ENCODE assay signal across 11 cellular contexts in the genomic region with DNA sequence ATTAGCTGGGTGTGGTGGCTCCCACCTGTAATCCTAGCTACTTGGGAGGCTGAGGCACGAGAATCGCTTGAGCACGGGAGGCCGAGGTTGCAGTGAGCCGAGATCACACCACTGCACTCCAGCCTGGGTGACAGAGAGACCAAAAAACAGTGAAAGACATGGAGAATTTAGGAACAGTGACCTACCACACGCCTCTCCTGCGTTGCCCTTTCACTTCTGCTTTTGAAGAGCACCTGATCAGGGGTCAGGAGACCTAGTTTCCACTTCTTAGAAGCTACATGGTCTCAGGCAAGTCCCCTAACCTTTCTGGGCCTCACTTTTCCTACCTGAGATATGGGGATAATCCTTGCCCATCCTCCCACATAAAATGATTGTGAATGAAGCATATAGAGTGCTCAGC. TPM values are rescaled to one million over a fixed set of nuclear protein-coding genes. Genes with fewer than 3 reads are reported as not detected.
A peak's percentile ranks its signal among the peaks of the same experiment; 100 is the strongest.
DNase-seq lines count a peak whose midpoint lies in the region; ATAC-seq and TF ChIP-seq lines count a peak whose summit lies in the region.
"Had no signal": no experiment of that assay in that cellular context is flagged by ENCODE, and none has a peak within 500 bp of the region (broad histone marks: within the 10 kb centered on the region; RNA-seq: fewer than 3 reads in every experiment).

No MANE protein-coding gene starts in this region.

- intact Hi-C loops in gastrocnemius medialis (cut with DNase I; ENCODE audit: low total_unique reads) = no loop called here

- no peak overlapping the region for H3K4me3 ChIP-seq in gastrocnemius medialis

- peaks cover 0 to 1% of the 10 kb centered on the region in 2 donors for H3K36me3 ChIP-seq in gastrocnemius medialis

- no peaks in the 10 kb centered on the region for H3K27me3 ChIP-seq in gastrocnemius medialis

- H3K4me1 ChIP-seq in gastrocnemius medialis = no peaks in the 10 kb centered on the region

- peak overlapping the region; percentile 1 for H3K4me3 Mint-ChIP-seq in stimulated activated memory B cell treated with anti-CD40 and anti-IgM and Interleukin-4, amounts not matched to agents 10 μg/mL and 1 μg/mL and 100 μg/mL, for 72 hours
- H3K4me3 Mint-ChIP-seq: activated T-helper 1 cell treated with anti-CD3 and anti-CD28 coated beads, Interleukin-12 subunit alpha, Interleukin-12 subunit beta, Interleukin-2, Interleukin-4 antibody, amounts not matched to agents 30 ng/mL and 10 ng/mL and 1 ng/mL, durations not matched to agents 14 hours and 24 hours and 36 hours had no signal

- TF ChIP-seq POLR2A in gastrocnemius medialis (IDR thresholded peaks at IDR 0.05) = no peak

- ATAC-seq in GM19043 (IDR thresholded peaks at IDR 0.05; ENCODE audit: low read depth, unreplicated experiment) (peak; percentile 78), HG02610 (IDR thresholded peaks at IDR 0.05; ENCODE audit: unreplicated experiment) (peak; percentile 49), HG03521 (IDR thresholded peaks at IDR 0.05; ENCODE audit: unreplicated experiment) (peak; percentile 66), gastrocnemius medialis (no peak)
- peak; percentile 84 for ATAC-seq in stimulated activated memory B cell treated with anti-CD40 and anti-IgM and Interleukin-4, amounts not matched to agents 10 μg/mL and 1 μg/mL and 100 μg/mL, for 72 hours

- H3K9me3 Mint-ChIP-seq in stimulated activated memory B cell treated with anti-CD40 and anti-IgM and Interleukin-4, amounts not matched to agents 10 μg/mL and 1 μg/mL and 100 μg/mL, for 72 hours = no peaks in the 10 kb centered on the region
- H3K9me3 Mint-ChIP-seq: activated T-helper 1 cell treated with anti-CD3 and anti-CD28 coated beads, Interleukin-12 subunit alpha, Interleukin-12 subunit beta, Interleukin-2, Interleukin-4 antibody, amounts not matched to agents 30 ng/mL and 10 ng/mL and 1 ng/mL, durations not matched to agents 14 hours and 24 hours and 36 hours had no signal

- no peaks in the 10 kb centered on the region for H3K27me3 Mint-ChIP-seq in stimulated activated memory B cell treated with anti-CD40 and anti-IgM and Interleukin-4, amounts not matched to agents 10 μg/mL and 1 μg/mL and 100 μg/mL, for 72 hours

- peaks cover 37% of the 10 kb centered on the region for H3K4me1 Mint-ChIP-seq in stimulated activated memory B cell treated with anti-CD40 and anti-IgM and Interleukin-4, amounts not matched to agents 10 μg/mL and 1 μg/mL and 100 μg/mL, for 72 hours

- in situ Hi-C loops in gastrocnemius medialis (cut with MboI; ENCODE audit: low sequenced_read_pairs in 4 of 4) = no loop called here

- H3K27ac Mint-ChIP-seq in stimulated activated memory B cell treated with anti-CD40 and anti-IgM and Interleukin-4, amounts not matched to agents 10 μg/mL and 1 μg/mL and 100 μg/mL, for 72 hours = peak overlapping the region; percentile 89
- H3K27ac Mint-ChIP-seq: activated T-helper 1 cell treated with anti-CD3 and anti-CD28 coated beads, Interleukin-12 subunit alpha, Interleukin-12 subunit beta, Interleukin-2, Interleukin-4 antibody, amounts not matched to agents 30 ng/mL and 10 ng/mL and 1 ng/mL, durations not matched to agents 14 hours and 24 hours and 36 hours had no signal

- no peaks in the 10 kb centered on the region for H3K9me3 ChIP-seq in gastrocnemius medialis

- TF ChIP-seq CTCF in gastrocnemius medialis (IDR thresholded peaks at IDR 0.05 in 4 of 5, conservative IDR thresholded peaks at IDR 0.05 in 1 of 5) = no peak

- DNase-seq in Kasumi-1 (lab: John Stamatoyannopoulos, UW) (no peak), cerebellar cortex (ENCODE audit: low spot score) (no peak), gastrocnemius medialis (no peak), OCI-M1 (lab: John Stamatoyannopoulos, UW) (no peak)
- DNase-seq: midbrain; stimulated activated CD4-positive, alpha-beta T cell treated with anti-CD3 and anti-CD28 coated beads, Interleukin-4, amount 100 ng/mL, for 4 hours had no signal

- no peaks in the 10 kb centered on the region for H3K36me3 Mint-ChIP-seq in stimulated activated memory B cell treated with anti-CD40 and anti-IgM and Interleukin-4, amounts not matched to agents 10 μg/mL and 1 μg/mL and 100 μg/mL, for 72 hours

- no peak overlapping the region for H3K27ac ChIP-seq in gastrocnemius medialis

RNA-seq across cellular contexts. Expression of a gene that starts 12.2 kb away (rescaled TPM):
- total RNA-seq in gastrocnemius medialis = 10 to 100 TPM in 1 of 4 donors, 1 to 10 TPM in 3; 4.8 to 11.7 (median 7.8) TPM

RNA-seq across cellular contexts. Expression of a gene that starts 30.1 kb away (rescaled TPM):
- total RNA-seq in gastrocnemius medialis = 10 to 100 TPM; 36.4 to 85.9 (median 37.9) TPM

Comparison
In these comparisons a context has a peak if more than half of its experiments do, and no peak if none do; other contexts are left out.
1. ATAC-seq: peak in GM19043 (single experiment), HG02610 (single experiment), HG03521 (single experiment) and stimulated activated memory B cell treated with anti-CD40 and anti-IgM and Interleukin-4, amounts not matched to agents 10 μg/mL and 1 μg/mL and 100 μg/mL, for 72 hours (single experiment); none in gastrocnemius medialis (0 of 2).